In genomic region chr17:4500188-4500565, GRCh38 we compare ENCODE assay signal across 10 cellular contexts. TPM values are rescaled to one million over a fixed set of nuclear protein-coding genes. Genes with fewer than 3 reads are reported as not detected.
A peak's percentile ranks its signal among the peaks of the same experiment; 100 is the strongest.
DNase-seq lines count a peak whose midpoint lies in the region; ATAC-seq, FAIRE-seq and TF ChIP-seq lines count a peak whose summit lies in the region.
"Had no signal": no experiment of that assay in that cellular context is flagged by ENCODE, and none has a peak within 500 bp of the region (broad histone marks: within the 10 kb centered on the region; RNA-seq: fewer than 3 reads in every experiment).

No MANE protein-coding gene starts in this region.

- peaks cover 39% of the 10 kb centered on the region for H3K4me1 Mint-ChIP-seq in CD4-positive, alpha-beta T cell (ENCODE audit: low read depth)
- H3K4me1 Mint-ChIP-seq in effector memory CD8-positive, alpha-beta T cell (ENCODE audit: low read depth in 2 of 2) = peaks cover 24 to 25% of the 10 kb centered on the region in 2 donors

- H3K4me1 ChIP-seq in neutrophil (ENCODE audit: control insufficient read depth in 1 of 2, insufficient read depth in 1 of 2, low read depth in 1 of 2, low read length in 1 of 2) = peaks cover 47% of the 10 kb centered on the region in 2 experiments

- CTCF ChIA-PET in CD4-positive, alpha-beta T cell (lab: Charles Lee) = no interaction called here

- H3K27me3 ChIP-seq in CD4-positive, alpha-beta T cell (ENCODE audit: control insufficient read depth, insufficient read depth, low read length) = peaks cover 42% of the 10 kb centered on the region
- H3K27me3 ChIP-seq in neutrophil = no peaks in the 10 kb centered on the region

- no peak overlapping the region for H3K27ac ChIP-seq in CD4-positive, alpha-beta T cell (ENCODE audit: low read depth, low read length)
- no peak overlapping the region for H3K27ac ChIP-seq in neutrophil

- H3K9me3 Mint-ChIP-seq in CD4-positive, alpha-beta T cell = no peaks in the 10 kb centered on the region
- H3K9me3 Mint-ChIP-seq in effector memory CD8-positive, alpha-beta T cell = no peaks in the 10 kb centered on the region

- no peaks in the 10 kb centered on the region for H3K9me3 ChIP-seq in CD4-positive, alpha-beta T cell (ENCODE audit: control insufficient read depth, low read length)
- no peaks in the 10 kb centered on the region for H3K9me3 ChIP-seq in neutrophil

- H3K4me3 Mint-ChIP-seq in CD4-positive, alpha-beta T cell = peak overlapping the region; percentile 83
- H3K4me3 Mint-ChIP-seq in effector memory CD8-positive, alpha-beta T cell = peak overlapping the region; percentile 87 to 90

- intact Hi-C loops in CD4-positive, alpha-beta T cell (cut with DNase I, micrococcal nuclease) = no loop called here

- POLR2A ChIA-PET in CD4-positive, alpha-beta T cell (lab: Charles Lee) = interaction anchor here (1.5 to 2.9 kb wide), 2 partner anchors 14 to 19 kb away, joined by 10 to 21 read pairs; no protein-coding TSS in a partner anchor

- TF ChIP-seq CTCF in CD4-positive, alpha-beta T cell (IDR thresholded peaks at IDR 0.05) = no peak
- no peak for TF ChIP-seq CTCF in neutrophil (IDR thresholded peaks at IDR 0.05)

- no peak for FAIRE-seq in HTR-8/SVneo (lab: Jason Lieb, UNC)

- ATAC-seq in CD4-positive, alpha-beta T cell (ENCODE audit: poor library complexity) = no peak
- no peak for ATAC-seq in effector memory CD8-positive, alpha-beta T cell (replicated peaks)
- ATAC-seq in HG03457 (IDR thresholded peaks at IDR 0.05; ENCODE audit: unreplicated experiment) = no peak
- no peak for ATAC-seq in GM18907 (IDR thresholded peaks at IDR 0.05; ENCODE audit: unreplicated experiment)

- H3K36me3 Mint-ChIP-seq in CD4-positive, alpha-beta T cell (ENCODE audit: low read depth) = no peaks in the 10 kb centered on the region
- H3K36me3 Mint-ChIP-seq in effector memory CD8-positive, alpha-beta T cell (ENCODE audit: insufficient read depth) = no peaks in the 10 kb centered on the region

- no peaks in the 10 kb centered on the region for H3K36me3 ChIP-seq in neutrophil

- peaks cover 49% of the 10 kb centered on the region for H3K27me3 Mint-ChIP-seq in CD4-positive, alpha-beta T cell
- peaks cover 0 to 44% of the 10 kb centered on the region in 2 donors for H3K27me3 Mint-ChIP-seq in effector memory CD8-positive, alpha-beta T cell

- DNase-seq in CD4-positive, alpha-beta T cell = no peak
- DNase-seq in HuH-7.5 (ENCODE audit: low spot score) (peak; percentile 37), cerebellar cortex (ENCODE audit: low spot score) (no peak), HTR-8/SVneo (ENCODE audit: insufficient read length, low spot score) (no peak)
- no peak for DNase-seq in effector memory CD8-positive, alpha-beta T cell
- DNase-seq: effector CD8-positive, alpha-beta T cell; EL had no signal

- H3K4me3 ChIP-seq in neutrophil (ENCODE audit: low read depth in 1 of 2, low read length in 1 of 2) = peak overlapping the region; percentile 72 to 73

- H3K27ac Mint-ChIP-seq in CD4-positive, alpha-beta T cell = no peak overlapping the region
- H3K27ac Mint-ChIP-seq in effector memory CD8-positive, alpha-beta T cell = no peak overlapping the region

RNA-seq across cellular contexts. Expression of gene SPNS2, which starts 1.5 kb away (rescaled TPM):
- under 1 TPM; 0.33 to 0.53 TPM for total RNA-seq in CD4-positive, alpha-beta T cell

RNA-seq across cellular contexts. Expression of gene MYBBP1A, which starts 55.0 kb away (rescaled TPM):
- 10 to 100 TPM; 58.0 to 58.2 TPM for total RNA-seq in CD4-positive, alpha-beta T cell
